1 cellular context compared by ENCODE assay signal in the genomic region with DNA sequence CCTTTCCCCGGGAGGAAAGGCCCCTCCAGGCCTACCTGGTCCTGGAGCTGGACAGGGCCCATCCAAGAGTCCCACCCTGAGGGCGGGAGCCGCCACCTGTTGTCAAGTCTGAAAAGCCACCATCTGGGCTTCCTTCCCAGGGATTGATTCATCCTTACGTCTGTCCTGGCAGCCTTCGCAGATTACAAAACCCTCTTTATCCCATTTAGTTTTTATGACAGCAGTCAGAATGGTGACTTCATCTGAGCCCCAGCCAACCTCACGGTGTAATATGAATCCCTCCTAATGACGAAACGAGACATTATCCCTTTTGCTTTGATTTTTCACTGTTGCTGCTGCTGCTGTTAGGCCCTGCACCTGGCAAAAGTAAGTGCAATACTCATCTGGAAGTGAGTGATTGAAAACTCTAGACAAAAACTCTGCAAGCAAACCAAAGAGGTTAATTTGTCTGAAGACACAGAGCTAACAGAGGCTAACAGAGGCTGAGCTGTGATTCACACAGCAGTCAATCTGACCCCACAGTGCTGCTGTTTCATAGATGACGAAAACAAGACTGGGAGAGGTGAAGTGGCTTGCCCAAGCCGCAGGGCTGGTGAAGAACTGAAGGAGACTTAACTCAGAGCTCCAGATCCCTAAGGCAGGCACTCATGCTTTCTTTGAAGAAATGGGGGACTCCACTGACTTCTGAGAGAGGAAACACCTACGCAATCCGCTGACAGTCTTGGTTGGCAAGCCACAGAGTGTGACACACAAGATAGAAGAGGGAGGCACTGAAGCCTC.
TF ChIP-seq lines count a peak whose summit lies in the region.

No MANE protein-coding gene starts in this region.

TF ChIP-seq in HEK293, 187 proteins besides CTCF, POLR2A, EP300 and RAD21 (continued from another document and continues in another):
- TF ChIP-seq ZNF324 (tag by site-specific recombination; IDR thresholded peaks at IDR 0.05) = peak; percentile 56; the same call in 1 of the 2 replicates
- TF ChIP-seq ZNF843 (tag by site-specific recombination; IDR thresholded peaks at IDR 0.05) = peak; percentile 89
- TF ChIP-seq, protein P1, sequence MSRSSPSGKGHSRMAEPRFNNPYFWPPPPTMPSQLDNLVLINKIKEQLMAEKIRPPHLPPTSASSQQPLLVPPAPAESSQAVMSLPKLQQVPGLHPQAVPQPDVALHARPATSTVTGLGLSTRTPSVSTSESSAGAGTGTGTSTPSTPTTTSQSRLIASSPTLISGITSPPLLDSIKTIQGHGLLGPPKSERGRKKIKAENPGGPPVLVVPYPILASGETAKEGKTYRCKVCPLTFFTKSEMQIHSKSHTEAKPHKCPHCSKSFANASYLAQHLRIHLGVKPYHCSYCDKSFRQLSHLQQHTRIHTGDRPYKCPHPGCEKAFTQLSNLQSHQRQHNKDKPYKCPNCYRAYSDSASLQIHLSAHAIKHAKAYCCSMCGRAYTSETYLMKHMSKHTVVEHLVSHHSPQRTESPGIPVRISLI (tag by site-specific recombination; IDR thresholded peaks at IDR 0.05) = peak; percentile 56; the same call in 1 of the 2 replicates
- TF ChIP-seq SALL2 (tag by site-specific recombination; IDR thresholded peaks at IDR 0.05; ENCODE audit: borderline replicate concordance) = no peak
- peak; percentile 97 for TF ChIP-seq ZNF366 (tag by site-specific recombination; conservative IDR thresholded peaks at IDR 0.05)
- TF ChIP-seq, protein P2, sequence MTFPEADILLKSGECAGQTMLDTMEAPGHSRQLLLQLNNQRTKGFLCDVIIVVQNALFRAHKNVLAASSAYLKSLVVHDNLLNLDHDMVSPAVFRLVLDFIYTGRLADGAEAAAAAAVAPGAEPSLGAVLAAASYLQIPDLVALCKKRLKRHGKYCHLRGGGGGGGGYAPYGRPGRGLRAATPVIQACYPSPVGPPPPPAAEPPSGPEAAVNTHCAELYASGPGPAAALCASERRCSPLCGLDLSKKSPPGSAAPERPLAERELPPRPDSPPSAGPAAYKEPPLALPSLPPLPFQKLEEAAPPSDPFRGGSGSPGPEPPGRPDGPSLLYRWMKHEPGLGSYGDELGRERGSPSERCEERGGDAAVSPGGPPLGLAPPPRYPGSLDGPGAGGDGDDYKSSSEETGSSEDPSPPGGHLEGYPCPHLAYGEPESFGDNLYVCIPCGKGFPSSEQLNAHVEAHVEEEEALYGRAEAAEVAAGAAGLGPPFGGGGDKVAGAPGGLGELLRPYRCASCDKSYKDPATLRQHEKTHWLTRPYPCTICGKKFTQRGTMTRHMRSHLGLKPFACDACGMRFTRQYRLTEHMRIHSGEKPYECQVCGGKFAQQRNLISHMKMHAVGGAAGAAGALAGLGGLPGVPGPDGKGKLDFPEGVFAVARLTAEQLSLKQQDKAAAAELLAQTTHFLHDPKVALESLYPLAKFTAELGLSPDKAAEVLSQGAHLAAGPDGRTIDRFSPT (tag by site-specific recombination; IDR thresholded peaks at IDR 0.05) = peak; percentile 95
- peak; percentile 83 for TF ChIP-seq ZNF184 (tag by site-specific recombination; IDR thresholded peaks at IDR 0.05)
- peak; percentile 69 for TF ChIP-seq KLF8 (tag by site-specific recombination; IDR thresholded peaks at IDR 0.05)
- TF ChIP-seq MZF1 (tag by site-specific recombination; IDR thresholded peaks at IDR 0.05; ENCODE audit: borderline replicate concordance) = peak; percentile 93; the same call in 1 of the 2 replicates
- peak; percentile 67; the same call in 1 of the 2 replicates for TF ChIP-seq ZNF501 (tag by site-specific recombination; IDR thresholded peaks at IDR 0.05)
- TF ChIP-seq, protein P3, sequence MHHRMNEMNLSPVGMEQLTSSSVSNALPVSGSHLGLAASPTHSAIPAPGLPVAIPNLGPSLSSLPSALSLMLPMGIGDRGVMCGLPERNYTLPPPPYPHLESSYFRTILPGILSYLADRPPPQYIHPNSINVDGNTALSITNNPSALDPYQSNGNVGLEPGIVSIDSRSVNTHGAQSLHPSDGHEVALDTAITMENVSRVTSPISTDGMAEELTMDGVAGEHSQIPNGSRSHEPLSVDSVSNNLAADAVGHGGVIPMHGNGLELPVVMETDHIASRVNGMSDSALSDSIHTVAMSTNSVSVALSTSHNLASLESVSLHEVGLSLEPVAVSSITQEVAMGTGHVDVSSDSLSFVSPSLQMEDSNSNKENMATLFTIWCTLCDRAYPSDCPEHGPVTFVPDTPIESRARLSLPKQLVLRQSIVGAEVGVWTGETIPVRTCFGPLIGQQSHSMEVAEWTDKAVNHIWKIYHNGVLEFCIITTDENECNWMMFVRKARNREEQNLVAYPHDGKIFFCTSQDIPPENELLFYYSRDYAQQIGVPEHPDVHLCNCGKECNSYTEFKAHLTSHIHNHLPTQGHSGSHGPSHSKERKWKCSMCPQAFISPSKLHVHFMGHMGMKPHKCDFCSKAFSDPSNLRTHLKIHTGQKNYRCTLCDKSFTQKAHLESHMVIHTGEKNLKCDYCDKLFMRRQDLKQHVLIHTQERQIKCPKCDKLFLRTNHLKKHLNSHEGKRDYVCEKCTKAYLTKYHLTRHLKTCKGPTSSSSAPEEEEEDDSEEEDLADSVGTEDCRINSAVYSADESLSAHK (tag by site-specific recombination; IDR thresholded peaks at IDR 0.05) = peak; percentile 72
- TF ChIP-seq ZSCAN23 (tag by site-specific recombination; IDR thresholded peaks at IDR 0.05) = peak; percentile 83
- TF ChIP-seq, protein P4, sequence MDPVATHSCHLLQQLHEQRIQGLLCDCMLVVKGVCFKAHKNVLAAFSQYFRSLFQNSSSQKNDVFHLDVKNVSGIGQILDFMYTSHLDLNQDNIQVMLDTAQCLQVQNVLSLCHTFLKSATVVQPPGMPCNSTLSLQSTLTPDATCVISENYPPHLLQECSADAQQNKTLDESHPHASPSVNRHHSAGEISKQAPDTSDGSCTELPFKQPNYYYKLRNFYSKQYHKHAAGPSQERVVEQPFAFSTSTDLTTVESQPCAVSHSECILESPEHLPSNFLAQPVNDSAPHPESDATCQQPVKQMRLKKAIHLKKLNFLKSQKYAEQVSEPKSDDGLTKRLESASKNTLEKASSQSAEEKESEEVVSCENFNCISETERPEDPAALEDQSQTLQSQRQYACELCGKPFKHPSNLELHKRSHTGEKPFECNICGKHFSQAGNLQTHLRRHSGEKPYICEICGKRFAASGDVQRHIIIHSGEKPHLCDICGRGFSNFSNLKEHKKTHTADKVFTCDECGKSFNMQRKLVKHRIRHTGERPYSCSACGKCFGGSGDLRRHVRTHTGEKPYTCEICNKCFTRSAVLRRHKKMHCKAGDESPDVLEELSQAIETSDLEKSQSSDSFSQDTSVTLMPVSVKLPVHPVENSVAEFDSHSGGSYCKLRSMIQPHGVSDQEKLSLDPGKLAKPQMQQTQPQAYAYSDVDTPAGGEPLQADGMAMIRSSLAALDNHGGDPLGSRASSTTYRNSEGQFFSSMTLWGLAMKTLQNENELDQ (tag by site-specific recombination; IDR thresholded peaks at IDR 0.05; ENCODE audit: low read depth) = no peak
- peak; percentile 99 for TF ChIP-seq ZNF629 (tag by site-specific recombination; IDR thresholded peaks at IDR 0.05)
- no peak for TF ChIP-seq GLI2 (tag by site-specific recombination; IDR thresholded peaks at IDR 0.05; ENCODE audit: borderline replicate concordance, low read depth)
- TF ChIP-seq ZNF10 (tag by site-specific recombination; IDR thresholded peaks at IDR 0.05) = 0 out of 2 replicates have a peak, but pooled peaks have one; percentile 68
- no peak for TF ChIP-seq ZNF473 (tag by site-specific recombination; IDR thresholded peaks at IDR 0.05)
- 0 out of 2 replicates have a peak, but pooled peaks have one; percentile 24 for TF ChIP-seq ZIC2 (tag by site-specific recombination; IDR thresholded peaks at IDR 0.05)
- TF ChIP-seq SCRT2 (tag by site-specific recombination; IDR thresholded peaks at IDR 0.05) = peak; percentile 99
- TF ChIP-seq, protein P5, sequence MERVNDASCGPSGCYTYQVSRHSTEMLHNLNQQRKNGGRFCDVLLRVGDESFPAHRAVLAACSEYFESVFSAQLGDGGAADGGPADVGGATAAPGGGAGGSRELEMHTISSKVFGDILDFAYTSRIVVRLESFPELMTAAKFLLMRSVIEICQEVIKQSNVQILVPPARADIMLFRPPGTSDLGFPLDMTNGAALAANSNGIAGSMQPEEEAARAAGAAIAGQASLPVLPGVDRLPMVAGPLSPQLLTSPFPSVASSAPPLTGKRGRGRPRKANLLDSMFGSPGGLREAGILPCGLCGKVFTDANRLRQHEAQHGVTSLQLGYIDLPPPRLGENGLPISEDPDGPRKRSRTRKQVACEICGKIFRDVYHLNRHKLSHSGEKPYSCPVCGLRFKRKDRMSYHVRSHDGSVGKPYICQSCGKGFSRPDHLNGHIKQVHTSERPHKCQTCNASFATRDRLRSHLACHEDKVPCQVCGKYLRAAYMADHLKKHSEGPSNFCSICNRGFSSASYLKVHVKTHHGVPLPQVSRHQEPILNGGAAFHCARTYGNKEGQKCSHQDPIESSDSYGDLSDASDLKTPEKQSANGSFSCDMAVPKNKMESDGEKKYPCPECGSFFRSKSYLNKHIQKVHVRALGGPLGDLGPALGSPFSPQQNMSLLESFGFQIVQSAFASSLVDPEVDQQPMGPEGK (tag by site-specific recombination; IDR thresholded peaks at IDR 0.05) = peak; percentile 76
- TF ChIP-seq ZBTB21 (tag by site-specific recombination; IDR thresholded peaks at IDR 0.05) = peak; percentile 98
- TF ChIP-seq ZSCAN30 (tag by site-specific recombination; IDR thresholded peaks at IDR 0.05) = 0 out of 2 replicates have a peak, but pooled peaks have one; percentile 34
- peak; percentile 42 for TF ChIP-seq SP3 (tag by site-specific recombination; IDR thresholded peaks at IDR 0.05)
- TF ChIP-seq KLF1 (tag by site-specific recombination; IDR thresholded peaks at IDR 0.05) = peak; percentile 49; the same call in 1 of the 2 replicates
- peak; percentile 45; the same call in 1 of the 2 replicates for TF ChIP-seq ZNF394 (tag by site-specific recombination; IDR thresholded peaks at IDR 0.05; ENCODE audit: borderline replicate concordance)
- no peak for TF ChIP-seq MEIS1 (CRISPR knock-in tag; IDR thresholded peaks at IDR 0.05; ENCODE audit: borderline replicate concordance)
- peak; percentile 63 for TF ChIP-seq ZNF558 (tag by site-specific recombination; IDR thresholded peaks at IDR 0.05)
- peak; percentile 64 for TF ChIP-seq TRIM28 (IDR thresholded peaks at IDR 0.05; ENCODE audit: borderline replicate concordance, low read length)
- peak; percentile 74 for TF ChIP-seq PRDM1 (tag by site-specific recombination; IDR thresholded peaks at IDR 0.05)
- peak; percentile 72; the same call in 1 of the 2 replicates for TF ChIP-seq ZNF391 (tag by site-specific recombination; IDR thresholded peaks at IDR 0.05; ENCODE audit: borderline replicate concordance, low read depth)
- TF ChIP-seq ZNF600 (tag by site-specific recombination; IDR thresholded peaks at IDR 0.05) = peak; percentile 94
- TF ChIP-seq KLF9 (tag by site-specific recombination; IDR thresholded peaks at IDR 0.05; ENCODE audit: low read depth) = no peak
- TF ChIP-seq, protein P6, sequence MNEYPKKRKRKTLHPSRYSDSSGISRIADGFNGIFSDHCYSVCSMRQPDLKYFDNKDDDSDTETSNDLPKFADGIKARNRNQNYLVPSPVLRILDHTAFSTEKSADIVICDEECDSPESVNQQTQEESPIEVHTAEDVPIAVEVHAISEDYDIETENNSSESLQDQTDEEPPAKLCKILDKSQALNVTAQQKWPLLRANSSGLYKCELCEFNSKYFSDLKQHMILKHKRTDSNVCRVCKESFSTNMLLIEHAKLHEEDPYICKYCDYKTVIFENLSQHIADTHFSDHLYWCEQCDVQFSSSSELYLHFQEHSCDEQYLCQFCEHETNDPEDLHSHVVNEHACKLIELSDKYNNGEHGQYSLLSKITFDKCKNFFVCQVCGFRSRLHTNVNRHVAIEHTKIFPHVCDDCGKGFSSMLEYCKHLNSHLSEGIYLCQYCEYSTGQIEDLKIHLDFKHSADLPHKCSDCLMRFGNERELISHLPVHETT (tag by site-specific recombination; IDR thresholded peaks at IDR 0.05) = peak; percentile 90
- no peak for TF ChIP-seq ZNF555 (tag by site-specific recombination; conservative IDR thresholded peaks at IDR 0.05)
- peak; percentile 99 for TF ChIP-seq OSR2 (tag by site-specific recombination; IDR thresholded peaks at IDR 0.05)
- peak; percentile 30; the same call in 1 of the 2 replicates for TF ChIP-seq ZNF76 (tag by site-specific recombination; IDR thresholded peaks at IDR 0.05; ENCODE audit: borderline replicate concordance, low read depth)
- peak; percentile 89 for TF ChIP-seq SCRT1 (tag by site-specific recombination; IDR thresholded peaks at IDR 0.05; ENCODE audit: borderline replicate concordance)
- TF ChIP-seq BCL11A (tag by site-specific recombination; IDR thresholded peaks at IDR 0.05; ENCODE audit: low read depth) = peak; percentile 74
- TF ChIP-seq FEZF1 (tag by site-specific recombination; IDR thresholded peaks at IDR 0.05) = peak; percentile 70
- TF ChIP-seq, protein P7, sequence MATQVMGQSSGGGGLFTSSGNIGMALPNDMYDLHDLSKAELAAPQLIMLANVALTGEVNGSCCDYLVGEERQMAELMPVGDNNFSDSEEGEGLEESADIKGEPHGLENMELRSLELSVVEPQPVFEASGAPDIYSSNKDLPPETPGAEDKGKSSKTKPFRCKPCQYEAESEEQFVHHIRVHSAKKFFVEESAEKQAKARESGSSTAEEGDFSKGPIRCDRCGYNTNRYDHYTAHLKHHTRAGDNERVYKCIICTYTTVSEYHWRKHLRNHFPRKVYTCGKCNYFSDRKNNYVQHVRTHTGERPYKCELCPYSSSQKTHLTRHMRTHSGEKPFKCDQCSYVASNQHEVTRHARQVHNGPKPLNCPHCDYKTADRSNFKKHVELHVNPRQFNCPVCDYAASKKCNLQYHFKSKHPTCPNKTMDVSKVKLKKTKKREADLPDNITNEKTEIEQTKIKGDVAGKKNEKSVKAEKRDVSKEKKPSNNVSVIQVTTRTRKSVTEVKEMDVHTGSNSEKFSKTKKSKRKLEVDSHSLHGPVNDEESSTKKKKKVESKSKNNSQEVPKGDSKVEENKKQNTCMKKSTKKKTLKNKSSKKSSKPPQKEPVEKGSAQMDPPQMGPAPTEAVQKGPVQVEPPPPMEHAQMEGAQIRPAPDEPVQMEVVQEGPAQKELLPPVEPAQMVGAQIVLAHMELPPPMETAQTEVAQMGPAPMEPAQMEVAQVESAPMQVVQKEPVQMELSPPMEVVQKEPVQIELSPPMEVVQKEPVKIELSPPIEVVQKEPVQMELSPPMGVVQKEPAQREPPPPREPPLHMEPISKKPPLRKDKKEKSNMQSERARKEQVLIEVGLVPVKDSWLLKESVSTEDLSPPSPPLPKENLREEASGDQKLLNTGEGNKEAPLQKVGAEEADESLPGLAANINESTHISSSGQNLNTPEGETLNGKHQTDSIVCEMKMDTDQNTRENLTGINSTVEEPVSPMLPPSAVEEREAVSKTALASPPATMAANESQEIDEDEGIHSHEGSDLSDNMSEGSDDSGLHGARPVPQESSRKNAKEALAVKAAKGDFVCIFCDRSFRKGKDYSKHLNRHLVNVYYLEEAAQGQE (tag by site-specific recombination; IDR thresholded peaks at IDR 0.05) = peak; percentile 81
- TF ChIP-seq, protein P8, sequence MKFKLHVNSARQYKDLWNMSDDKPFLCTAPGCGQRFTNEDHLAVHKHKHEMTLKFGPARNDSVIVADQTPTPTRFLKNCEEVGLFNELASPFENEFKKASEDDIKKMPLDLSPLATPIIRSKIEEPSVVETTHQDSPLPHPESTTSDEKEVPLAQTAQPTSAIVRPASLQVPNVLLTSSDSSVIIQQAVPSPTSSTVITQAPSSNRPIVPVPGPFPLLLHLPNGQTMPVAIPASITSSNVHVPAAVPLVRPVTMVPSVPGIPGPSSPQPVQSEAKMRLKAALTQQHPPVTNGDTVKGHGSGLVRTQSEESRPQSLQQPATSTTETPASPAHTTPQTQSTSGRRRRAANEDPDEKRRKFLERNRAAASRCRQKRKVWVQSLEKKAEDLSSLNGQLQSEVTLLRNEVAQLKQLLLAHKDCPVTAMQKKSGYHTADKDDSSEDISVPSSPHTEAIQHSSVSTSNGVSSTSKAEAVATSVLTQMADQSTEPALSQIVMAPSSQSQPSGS (tag by site-specific recombination; IDR thresholded peaks at IDR 0.05; ENCODE audit: low read depth) = peak; percentile 96
